8 cellular contexts compared by ENCODE assay signal in the genomic region with DNA sequence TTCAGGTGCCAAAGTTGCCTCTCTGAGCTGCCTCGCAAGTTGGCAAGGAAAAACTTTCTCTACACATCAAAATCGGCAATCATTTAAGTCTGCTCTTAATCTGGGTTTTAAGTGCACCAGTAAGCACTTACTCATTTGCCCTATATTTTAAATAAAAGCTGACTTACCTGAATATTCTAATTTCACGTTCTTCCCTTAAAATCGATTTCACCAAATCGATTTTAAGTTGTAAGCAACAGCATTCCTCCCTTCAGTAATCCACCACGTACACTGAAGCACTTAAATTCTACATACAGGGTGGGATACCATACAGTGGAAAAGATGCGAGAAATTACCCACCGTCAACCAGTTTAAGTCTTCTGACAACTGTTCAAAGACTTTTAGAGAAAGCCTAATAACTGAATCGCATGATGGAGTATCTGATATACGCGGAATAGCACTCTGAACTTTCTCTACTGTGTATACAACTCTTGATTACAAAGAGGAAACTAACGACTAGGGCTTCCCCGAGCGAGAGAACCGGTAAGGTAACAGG. TPM values are rescaled to one million over a fixed set of nuclear protein-coding genes. Genes with fewer than 3 reads are reported as not detected.
DNase-seq lines count a peak whose midpoint lies in the region; ATAC-seq and TF ChIP-seq lines count a peak whose summit lies in the region.

No MANE protein-coding gene starts in this region.

- peaks cover 12% of the 10 kb centered on the region for H3K36me3 Mint-ChIP-seq in activated CD4-positive, alpha-beta T cell treated with anti-CD3 and anti-CD28 coated beads, Interleukin-2, amount 10 ng/mL, durations not matched to agents 7 days and 5 days (ENCODE audit: low read depth)

- POLR2A ChIA-PET in activated CD4-positive, alpha-beta T cell treated with anti-CD3 and anti-CD28 coated beads, Interleukin-2, amount 10 ng/mL, durations not matched to agents 7 days and 5 days (lab: Charles Lee) = interaction anchor here (0.6 kb wide), 1 partner anchor 50 kb away, joined by 3 read pairs; no protein-coding TSS in a partner anchor

- peaks cover 2% of the 10 kb centered on the region for H3K27me3 Mint-ChIP-seq in activated CD4-positive, alpha-beta T cell treated with anti-CD3 and anti-CD28 coated beads, Interleukin-2, amount 10 ng/mL, durations not matched to agents 7 days and 5 days

- peak overlapping the region; percentile 97 for H3K4me3 ChIP-seq in adipocyte (ENCODE audit: low read length)
- peak overlapping the region; percentile 75 to 81 for H3K4me3 ChIP-seq in left lung
- peak overlapping the region; percentile 93 for H3K4me3 ChIP-seq in thoracic aorta

- ATAC-seq in left lung (no peak), thoracic aorta (ENCODE audit: insufficient number of reproducible peaks, low FRiP score, low read depth) (no peak), HG03520 (IDR thresholded peaks at IDR 0.05; ENCODE audit: unreplicated experiment) (no peak), HG03108 (IDR thresholded peaks at IDR 0.05; ENCODE audit: unreplicated experiment) (no peak)

- H3K9me3 Mint-ChIP-seq in activated CD4-positive, alpha-beta T cell treated with anti-CD3 and anti-CD28 coated beads, Interleukin-2, amount 10 ng/mL, durations not matched to agents 7 days and 5 days = no peaks in the 10 kb centered on the region

- no peak for TF ChIP-seq CTCF in left lung (IDR thresholded peaks at IDR 0.05)
- no peak for TF ChIP-seq CTCF in thoracic aorta (IDR thresholded peaks at IDR 0.05)

- H3K9ac ChIP-seq in adipocyte (ENCODE audit: low read length) = peak overlapping the region; percentile 94

- peaks cover 31% of the 10 kb centered on the region for H3K4me1 Mint-ChIP-seq in activated CD4-positive, alpha-beta T cell treated with anti-CD3 and anti-CD28 coated beads, Interleukin-2, amount 10 ng/mL, durations not matched to agents 7 days and 5 days

- H3K4me1 ChIP-seq in adipocyte (ENCODE audit: control insufficient read depth, insufficient read depth, low read length) (peaks cover 41% of the 10 kb centered on the region), left lung (peaks cover 19 to 78% of the 10 kb centered on the region in 2 donors), thoracic aorta (ENCODE audit: control insufficient read depth in 1 of 2, low read depth in 2 of 2) (peaks cover 43 to 56% of the 10 kb centered on the region in 2 donors)

- intact Hi-C loops in left lung (cut with DNase I) = no loop called here

- peak overlapping the region; percentile 94 for H3K27ac Mint-ChIP-seq in activated CD4-positive, alpha-beta T cell treated with anti-CD3 and anti-CD28 coated beads, Interleukin-2, amount 10 ng/mL, durations not matched to agents 7 days and 5 days

- H3K4me3 Mint-ChIP-seq in activated CD4-positive, alpha-beta T cell treated with anti-CD3 and anti-CD28 coated beads, Interleukin-2, amount 10 ng/mL, durations not matched to agents 7 days and 5 days = peak overlapping the region; percentile 98

- H3K36me3 ChIP-seq in adipocyte (ENCODE audit: control insufficient read depth, insufficient read depth, low read length, severe bottlenecking) = no peaks in the 10 kb centered on the region
- no peaks in the 10 kb centered on the region for H3K36me3 ChIP-seq in left lung
- H3K36me3 ChIP-seq in thoracic aorta = no peaks in the 10 kb centered on the region

- no peak for DNase-seq in activated CD4-positive, alpha-beta T cell treated with anti-CD3 and anti-CD28 coated beads, Interleukin-2, amount 10 ng/mL, durations not matched to agents 7 days and 5 days
- no peak for DNase-seq in activated CD4-positive, alpha-beta T cell treated with anti-CD3 and anti-CD28 coated beads for 1 hour
- DNase-seq in adipocyte (ENCODE audit: low read depth) (no peak), left lung (no peak), thoracic aorta (ENCODE audit: low spot score) (no peak), Ammon's horn (ENCODE audit: low spot score) (no peak)

- H3K9me3 ChIP-seq in adipocyte (ENCODE audit: control insufficient read depth, low read length) (no peaks in the 10 kb centered on the region), left lung (no peaks in the 10 kb centered on the region), thoracic aorta (no peaks in the 10 kb centered on the region)

- H3K27me3 ChIP-seq in adipocyte (replicated peaks; ENCODE audit: control insufficient read depth, insufficient read depth, low read length) (no peaks in the 10 kb centered on the region), left lung (no peaks in the 10 kb centered on the region), thoracic aorta (replicated peaks; ENCODE audit: insufficient read depth) (no peaks in the 10 kb centered on the region)

- H3K27ac ChIP-seq in left lung (peak overlapping the region; percentile 96 to 99), thoracic aorta (peak overlapping the region; percentile 84 to 92)

- CTCF ChIA-PET in activated CD4-positive, alpha-beta T cell treated with anti-CD3 and anti-CD28 coated beads, Interleukin-2, amount 10 ng/mL, durations not matched to agents 7 days and 5 days (lab: Charles Lee) = interaction anchor here (0.7 to 1.0 kb wide), 6 partner anchors 9 to 179 kb away, joined by 3 to 6 read pairs (median 5); a partner anchor contains a TSS

RNA-seq across cellular contexts. Expression of a gene that starts 1.6 kb away (rescaled TPM):
- total RNA-seq in activated CD4-positive, alpha-beta T cell treated with anti-CD3 and anti-CD28 coated beads, Interleukin-2, amount 10 ng/mL, durations not matched to agents 7 days and 5 days = 10 to 100 TPM; 78.5 to 79.6 TPM
- 10 to 100 TPM; 50.2 to 69.0 TPM for total RNA-seq in left lung
- 10 to 100 TPM; 27.1 to 39.3 TPM for total RNA-seq in thoracic aorta
